1 cellular context compared by ENCODE assay signal in the genomic region with DNA sequence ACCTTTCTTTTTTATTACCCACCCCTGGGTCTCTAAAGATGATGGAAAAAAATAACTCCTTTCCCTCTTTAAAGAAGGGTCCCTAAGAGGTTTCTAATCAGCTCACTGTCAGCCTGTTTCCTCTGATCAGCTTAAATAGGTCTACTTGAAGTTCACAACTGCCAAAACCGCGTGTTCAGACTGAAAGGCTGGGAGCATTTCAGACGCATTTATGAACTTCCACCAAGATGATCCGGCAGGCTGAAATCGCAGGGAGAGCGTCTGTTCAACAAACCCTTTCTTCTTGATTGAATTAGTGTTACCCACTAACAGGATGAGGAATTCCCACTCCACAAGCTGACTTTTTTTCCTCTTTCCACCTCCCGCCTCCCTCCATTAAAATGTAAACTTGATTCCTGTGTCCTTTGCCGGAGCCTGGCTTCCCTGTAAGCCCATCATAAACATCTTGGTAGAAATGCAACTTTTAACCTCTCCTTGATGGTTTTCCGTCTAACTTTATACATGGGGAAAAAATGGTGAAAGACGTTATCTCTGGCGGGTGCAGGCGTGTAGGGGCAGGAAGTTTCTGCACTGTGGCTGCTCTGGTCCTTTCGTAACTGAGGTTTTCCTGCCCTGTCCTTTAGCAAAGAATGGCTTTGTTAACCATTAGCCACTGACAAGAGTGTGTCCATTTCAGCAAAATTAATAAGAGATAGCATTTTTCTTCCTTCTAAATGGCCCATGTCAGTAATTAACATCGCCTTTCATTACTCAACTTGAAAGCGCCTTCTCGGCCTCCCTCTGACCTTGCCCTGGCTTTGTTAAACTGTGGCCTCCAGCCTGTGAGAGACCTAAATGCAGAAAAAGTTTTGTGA.
TF ChIP-seq lines count a peak whose summit lies in the region.

No MANE protein-coding gene starts in this region.

TF ChIP-seq in HepG2, 621 proteins besides CTCF, POLR2A, EP300 and RAD21 (continued from another document and continues in another):
- TF ChIP-seq, protein P1, sequence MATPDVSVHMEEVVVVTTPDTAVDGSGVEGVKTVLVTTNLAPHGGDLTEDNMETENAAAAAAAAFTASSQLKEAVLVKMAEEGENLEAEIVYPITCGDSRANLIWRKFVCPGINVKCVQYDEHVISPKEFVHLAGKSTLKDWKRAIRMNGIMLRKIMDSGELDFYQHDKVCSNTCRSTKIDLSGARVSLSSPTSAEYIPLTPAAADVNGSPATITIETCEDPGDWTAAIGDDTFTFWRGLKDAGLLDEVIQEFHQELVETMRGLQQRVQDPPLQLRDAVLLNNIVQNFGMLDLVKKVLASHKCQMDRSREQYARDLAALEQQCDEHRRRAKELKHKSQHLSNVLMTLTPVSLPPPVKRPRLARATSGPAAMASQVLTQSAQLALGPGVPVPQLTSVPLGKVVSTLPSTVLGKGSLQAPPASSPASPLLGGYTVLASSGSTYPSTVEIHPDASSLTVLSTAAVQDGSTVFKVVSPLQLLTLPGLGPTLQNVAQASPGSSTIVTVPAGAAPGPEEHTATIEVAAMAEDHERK (CRISPR knock-in tag; IDR thresholded peaks at IDR 0.05; ENCODE audit: low read depth) = no peak
- TF ChIP-seq ZNF556 (CRISPR knock-in tag; IDR thresholded peaks at IDR 0.05; ENCODE audit: borderline replicate concordance) (no peak), SKI (IDR thresholded peaks at IDR 0.05; ENCODE audit: partially characterized antibody) (no peak), SOX13 (IDR thresholded peaks at IDR 0.05) (no peak), SOX13 (CRISPR knock-in tag; conservative IDR thresholded peaks at IDR 0.05 in 1 of 2, IDR thresholded peaks at IDR 0.05 in 1 of 2) (peak in 1 of 2 experiments; percentile 20; a peak in 2 of 4 replicates), HDAC6 (IDR thresholded peaks at IDR 0.05; ENCODE audit: low read depth, low read length) (no peak), ZNF674 (CRISPR knock-in tag; IDR thresholded peaks at IDR 0.05; ENCODE audit: low read depth) (no peak), TCF7L2 (IDR thresholded peaks at IDR 0.05; ENCODE audit: low read depth, low read length) (no peak), ZNF337 (CRISPR knock-in tag; IDR thresholded peaks at IDR 0.05; ENCODE audit: borderline replicate concordance, low read depth) (0 out of 2 replicates have a peak, but pooled peaks have one; percentile 59), MED13 (CRISPR knock-in tag; IDR thresholded peaks at IDR 0.05) (no peak), KDM2A (CRISPR knock-in tag; IDR thresholded peaks at IDR 0.05; ENCODE audit: borderline replicate concordance, low read depth) (no peak), FOXK2 (IDR thresholded peaks at IDR 0.05) (no peak), JDP2 (CRISPR knock-in tag; IDR thresholded peaks at IDR 0.05; ENCODE audit: borderline replicate concordance) (no peak), ZNF17 (CRISPR knock-in tag; IDR thresholded peaks at IDR 0.05) (no peak), SNAPC2 (CRISPR knock-in tag; IDR thresholded peaks at IDR 0.05) (0 out of 2 replicates have a peak, but pooled peaks have one; percentile 64), MAFG (CRISPR knock-in tag; IDR thresholded peaks at IDR 0.05) (no peak), POGZ (CRISPR knock-in tag; IDR thresholded peaks at IDR 0.05) (peak; percentile 56; the same call in 1 of the 2 replicates), SIX1 (CRISPR knock-in tag; IDR thresholded peaks at IDR 0.05; ENCODE audit: borderline replicate concordance) (no peak), HHEX (CRISPR knock-in tag; IDR thresholded peaks at IDR 0.05) (no peak), SP4 (CRISPR knock-in tag; IDR thresholded peaks at IDR 0.05) (0 out of 2 replicates have a peak, but pooled peaks have one; percentile 33), HMG20A (CRISPR knock-in tag; IDR thresholded peaks at IDR 0.05; ENCODE audit: borderline replicate concordance) (0 out of 2 replicates have a peak, but pooled peaks have one; percentile 34), NFIB (CRISPR knock-in tag; IDR thresholded peaks at IDR 0.05; ENCODE audit: borderline replicate concordance) (no peak), ZNF253 (CRISPR knock-in tag; IDR thresholded peaks at IDR 0.05; ENCODE audit: borderline replicate concordance) (no peak), ISL2 (CRISPR knock-in tag; IDR thresholded peaks at IDR 0.05) (peak; percentile 35; the same call in 1 of the 2 replicates), TBX3 (IDR thresholded peaks at IDR 0.05; ENCODE audit: borderline replicate concordance) (no peak), SNRNP70 (IDR thresholded peaks at IDR 0.05; ENCODE audit: low read depth, low read length) (no peak), SOX5 (CRISPR knock-in tag; IDR thresholded peaks at IDR 0.05; ENCODE audit: borderline replicate concordance) (no peak), PAX8 (CRISPR knock-in tag; IDR thresholded peaks at IDR 0.05; ENCODE audit: borderline replicate concordance) (no peak), HDAC1 (CRISPR knock-in tag; IDR thresholded peaks at IDR 0.05) (peak; percentile 21; the same call in 1 of the 2 replicates), MATR3 (CRISPR knock-in tag; IDR thresholded peaks at IDR 0.05) (no peak), PPARG (CRISPR knock-in tag; conservative IDR thresholded peaks at IDR 0.05) (no peak), MTF2 (CRISPR knock-in tag; IDR thresholded peaks at IDR 0.05; ENCODE audit: borderline replicate concordance) (no peak), NFE2 (CRISPR knock-in tag; IDR thresholded peaks at IDR 0.05) (no peak), KAT2B (IDR thresholded peaks at IDR 0.05; ENCODE audit: borderline replicate concordance, low read depth, low read length) (no peak), NR1H2 (CRISPR knock-in tag; IDR thresholded peaks at IDR 0.05; ENCODE audit: borderline replicate concordance, low read depth) (no peak), ZNF335 (CRISPR knock-in tag; IDR thresholded peaks at IDR 0.05) (0 out of 2 replicates have a peak, but pooled peaks have one; percentile 40), SMC3 (IDR thresholded peaks at IDR 0.05; ENCODE audit: low read length) (no peak), SIX4 (CRISPR knock-in tag; IDR thresholded peaks at IDR 0.05) (no peak), ZNF766 (CRISPR knock-in tag; IDR thresholded peaks at IDR 0.05; ENCODE audit: borderline replicate concordance) (no peak), CEBPG (CRISPR knock-in tag; IDR thresholded peaks at IDR 0.05) (peak; percentile 38; the same call in 1 of the 2 replicates), ZNF615 (CRISPR knock-in tag; IDR thresholded peaks at IDR 0.05; ENCODE audit: borderline replicate concordance) (no peak)
- TF ChIP-seq, protein P2, sequence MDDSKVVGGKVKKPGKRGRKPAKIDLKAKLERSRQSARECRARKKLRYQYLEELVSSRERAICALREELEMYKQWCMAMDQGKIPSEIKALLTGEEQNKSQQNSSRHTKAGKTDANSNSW (CRISPR knock-in tag; IDR thresholded peaks at IDR 0.05; ENCODE audit: borderline replicate concordance) = no peak
- TF ChIP-seq, protein P3, sequence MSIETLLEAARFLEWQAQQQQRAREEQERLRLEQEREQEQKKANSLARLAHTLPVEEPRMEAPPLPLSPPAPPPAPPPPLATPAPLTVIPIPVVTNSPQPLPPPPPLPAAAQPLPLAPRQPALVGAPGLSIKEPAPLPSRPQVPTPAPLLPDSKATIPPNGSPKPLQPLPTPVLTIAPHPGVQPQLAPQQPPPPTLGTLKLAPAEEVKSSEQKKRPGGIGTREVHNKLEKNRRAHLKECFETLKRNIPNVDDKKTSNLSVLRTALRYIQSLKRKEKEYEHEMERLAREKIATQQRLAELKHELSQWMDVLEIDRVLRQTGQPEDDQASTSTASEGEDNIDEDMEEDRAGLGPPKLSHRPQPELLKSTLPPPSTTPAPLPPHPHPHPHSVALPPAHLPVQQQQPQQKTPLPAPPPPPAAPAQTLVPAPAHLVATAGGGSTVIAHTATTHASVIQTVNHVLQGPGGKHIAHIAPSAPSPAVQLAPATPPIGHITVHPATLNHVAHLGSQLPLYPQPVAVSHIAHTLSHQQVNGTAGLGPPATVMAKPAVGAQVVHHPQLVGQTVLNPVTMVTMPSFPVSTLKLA (IDR thresholded peaks at IDR 0.05) = no peak
- TF ChIP-seq, protein P4, sequence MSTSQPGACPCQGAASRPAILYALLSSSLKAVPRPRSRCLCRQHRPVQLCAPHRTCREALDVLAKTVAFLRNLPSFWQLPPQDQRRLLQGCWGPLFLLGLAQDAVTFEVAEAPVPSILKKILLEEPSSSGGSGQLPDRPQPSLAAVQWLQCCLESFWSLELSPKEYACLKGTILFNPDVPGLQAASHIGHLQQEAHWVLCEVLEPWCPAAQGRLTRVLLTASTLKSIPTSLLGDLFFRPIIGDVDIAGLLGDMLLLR (CRISPR knock-in tag; IDR thresholded peaks at IDR 0.05) = no peak
- TF ChIP-seq, protein P5, sequence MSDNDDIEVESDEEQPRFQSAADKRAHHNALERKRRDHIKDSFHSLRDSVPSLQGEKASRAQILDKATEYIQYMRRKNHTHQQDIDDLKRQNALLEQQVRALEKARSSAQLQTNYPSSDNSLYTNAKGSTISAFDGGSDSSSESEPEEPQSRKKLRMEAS (IDR thresholded peaks at IDR 0.05) = 0 out of 2 replicates have a peak, but pooled peaks have one; percentile 14
- TF ChIP-seq, protein P6, sequence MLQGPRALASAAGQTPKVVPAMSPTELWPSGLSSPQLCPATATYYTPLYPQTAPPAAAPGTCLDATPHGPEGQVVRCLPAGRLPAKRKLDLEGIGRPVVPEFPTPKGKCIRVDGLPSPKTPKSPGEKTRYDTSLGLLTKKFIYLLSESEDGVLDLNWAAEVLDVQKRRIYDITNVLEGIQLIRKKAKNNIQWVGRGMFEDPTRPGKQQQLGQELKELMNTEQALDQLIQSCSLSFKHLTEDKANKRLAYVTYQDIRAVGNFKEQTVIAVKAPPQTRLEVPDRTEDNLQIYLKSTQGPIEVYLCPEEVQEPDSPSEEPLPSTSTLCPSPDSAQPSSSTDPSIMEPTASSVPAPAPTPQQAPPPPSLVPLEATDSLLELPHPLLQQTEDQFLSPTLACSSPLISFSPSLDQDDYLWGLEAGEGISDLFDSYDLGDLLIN (CRISPR knock-in tag; IDR thresholded peaks at IDR 0.05; ENCODE audit: borderline replicate concordance) = no peak
- TF ChIP-seq, protein P7, sequence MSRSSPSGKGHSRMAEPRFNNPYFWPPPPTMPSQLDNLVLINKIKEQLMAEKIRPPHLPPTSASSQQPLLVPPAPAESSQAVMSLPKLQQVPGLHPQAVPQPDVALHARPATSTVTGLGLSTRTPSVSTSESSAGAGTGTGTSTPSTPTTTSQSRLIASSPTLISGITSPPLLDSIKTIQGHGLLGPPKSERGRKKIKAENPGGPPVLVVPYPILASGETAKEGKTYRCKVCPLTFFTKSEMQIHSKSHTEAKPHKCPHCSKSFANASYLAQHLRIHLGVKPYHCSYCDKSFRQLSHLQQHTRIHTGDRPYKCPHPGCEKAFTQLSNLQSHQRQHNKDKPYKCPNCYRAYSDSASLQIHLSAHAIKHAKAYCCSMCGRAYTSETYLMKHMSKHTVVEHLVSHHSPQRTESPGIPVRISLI (CRISPR knock-in tag; IDR thresholded peaks at IDR 0.05; ENCODE audit: borderline replicate concordance) = no peak
- TF ChIP-seq, protein P8, sequence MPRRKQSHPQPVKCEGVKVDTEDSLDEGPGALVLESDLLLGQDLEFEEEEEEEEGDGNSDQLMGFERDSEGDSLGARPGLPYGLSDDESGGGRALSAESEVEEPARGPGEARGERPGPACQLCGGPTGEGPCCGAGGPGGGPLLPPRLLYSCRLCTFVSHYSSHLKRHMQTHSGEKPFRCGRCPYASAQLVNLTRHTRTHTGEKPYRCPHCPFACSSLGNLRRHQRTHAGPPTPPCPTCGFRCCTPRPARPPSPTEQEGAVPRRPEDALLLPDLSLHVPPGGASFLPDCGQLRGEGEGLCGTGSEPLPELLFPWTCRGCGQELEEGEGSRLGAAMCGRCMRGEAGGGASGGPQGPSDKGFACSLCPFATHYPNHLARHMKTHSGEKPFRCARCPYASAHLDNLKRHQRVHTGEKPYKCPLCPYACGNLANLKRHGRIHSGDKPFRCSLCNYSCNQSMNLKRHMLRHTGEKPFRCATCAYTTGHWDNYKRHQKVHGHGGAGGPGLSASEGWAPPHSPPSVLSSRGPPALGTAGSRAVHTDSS (CRISPR knock-in tag; conservative IDR thresholded peaks at IDR 0.05) = no peak
- TF ChIP-seq, protein P9, sequence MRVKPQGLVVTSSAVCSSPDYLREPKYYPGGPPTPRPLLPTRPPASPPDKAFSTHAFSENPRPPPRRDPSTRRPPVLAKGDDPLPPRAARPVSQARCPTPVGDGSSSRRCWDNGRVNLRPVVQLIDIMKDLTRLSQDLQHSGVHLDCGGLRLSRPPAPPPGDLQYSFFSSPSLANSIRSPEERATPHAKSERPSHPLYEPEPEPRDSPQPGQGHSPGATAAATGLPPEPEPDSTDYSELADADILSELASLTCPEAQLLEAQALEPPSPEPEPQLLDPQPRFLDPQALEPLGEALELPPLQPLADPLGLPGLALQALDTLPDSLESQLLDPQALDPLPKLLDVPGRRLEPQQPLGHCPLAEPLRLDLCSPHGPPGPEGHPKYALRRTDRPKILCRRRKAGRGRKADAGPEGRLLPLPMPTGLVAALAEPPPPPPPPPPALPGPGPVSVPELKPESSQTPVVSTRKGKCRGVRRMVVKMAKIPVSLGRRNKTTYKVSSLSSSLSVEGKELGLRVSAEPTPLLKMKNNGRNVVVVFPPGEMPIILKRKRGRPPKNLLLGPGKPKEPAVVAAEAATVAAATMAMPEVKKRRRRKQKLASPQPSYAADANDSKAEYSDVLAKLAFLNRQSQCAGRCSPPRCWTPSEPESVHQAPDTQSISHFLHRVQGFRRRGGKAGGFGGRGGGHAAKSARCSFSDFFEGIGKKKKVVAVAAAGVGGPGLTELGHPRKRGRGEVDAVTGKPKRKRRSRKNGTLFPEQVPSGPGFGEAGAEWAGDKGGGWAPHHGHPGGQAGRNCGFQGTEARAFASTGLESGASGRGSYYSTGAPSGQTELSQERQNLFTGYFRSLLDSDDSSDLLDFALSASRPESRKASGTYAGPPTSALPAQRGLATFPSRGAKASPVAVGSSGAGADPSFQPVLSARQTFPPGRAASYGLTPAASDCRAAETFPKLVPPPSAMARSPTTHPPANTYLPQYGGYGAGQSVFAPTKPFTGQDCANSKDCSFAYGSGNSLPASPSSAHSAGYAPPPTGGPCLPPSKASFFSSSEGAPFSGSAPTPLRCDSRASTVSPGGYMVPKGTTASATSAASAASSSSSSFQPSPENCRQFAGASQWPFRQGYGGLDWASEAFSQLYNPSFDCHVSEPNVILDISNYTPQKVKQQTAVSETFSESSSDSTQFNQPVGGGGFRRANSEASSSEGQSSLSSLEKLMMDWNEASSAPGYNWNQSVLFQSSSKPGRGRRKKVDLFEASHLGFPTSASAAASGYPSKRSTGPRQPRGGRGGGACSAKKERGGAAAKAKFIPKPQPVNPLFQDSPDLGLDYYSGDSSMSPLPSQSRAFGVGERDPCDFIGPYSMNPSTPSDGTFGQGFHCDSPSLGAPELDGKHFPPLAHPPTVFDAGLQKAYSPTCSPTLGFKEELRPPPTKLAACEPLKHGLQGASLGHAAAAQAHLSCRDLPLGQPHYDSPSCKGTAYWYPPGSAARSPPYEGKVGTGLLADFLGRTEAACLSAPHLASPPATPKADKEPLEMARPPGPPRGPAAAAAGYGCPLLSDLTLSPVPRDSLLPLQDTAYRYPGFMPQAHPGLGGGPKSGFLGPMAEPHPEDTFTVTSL (CRISPR knock-in tag; IDR thresholded peaks at IDR 0.05; ENCODE audit: borderline replicate concordance) = peak; percentile 26; the same call in 1 of the 2 replicates
- TF ChIP-seq, protein P10, sequence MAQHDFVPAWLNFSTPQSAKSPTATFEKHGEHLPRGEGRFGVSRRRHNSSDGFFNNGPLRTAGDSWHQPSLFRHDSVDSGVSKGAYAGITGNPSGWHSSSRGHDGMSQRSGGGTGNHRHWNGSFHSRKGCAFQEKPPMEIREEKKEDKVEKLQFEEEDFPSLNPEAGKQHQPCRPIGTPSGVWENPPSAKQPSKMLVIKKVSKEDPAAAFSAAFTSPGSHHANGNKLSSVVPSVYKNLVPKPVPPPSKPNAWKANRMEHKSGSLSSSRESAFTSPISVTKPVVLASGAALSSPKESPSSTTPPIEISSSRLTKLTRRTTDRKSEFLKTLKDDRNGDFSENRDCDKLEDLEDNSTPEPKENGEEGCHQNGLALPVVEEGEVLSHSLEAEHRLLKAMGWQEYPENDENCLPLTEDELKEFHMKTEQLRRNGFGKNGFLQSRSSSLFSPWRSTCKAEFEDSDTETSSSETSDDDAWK (CRISPR knock-in tag; IDR thresholded peaks at IDR 0.05) = no peak
